8 cellular contexts compared by ENCODE assay signal in the genomic region with DNA sequence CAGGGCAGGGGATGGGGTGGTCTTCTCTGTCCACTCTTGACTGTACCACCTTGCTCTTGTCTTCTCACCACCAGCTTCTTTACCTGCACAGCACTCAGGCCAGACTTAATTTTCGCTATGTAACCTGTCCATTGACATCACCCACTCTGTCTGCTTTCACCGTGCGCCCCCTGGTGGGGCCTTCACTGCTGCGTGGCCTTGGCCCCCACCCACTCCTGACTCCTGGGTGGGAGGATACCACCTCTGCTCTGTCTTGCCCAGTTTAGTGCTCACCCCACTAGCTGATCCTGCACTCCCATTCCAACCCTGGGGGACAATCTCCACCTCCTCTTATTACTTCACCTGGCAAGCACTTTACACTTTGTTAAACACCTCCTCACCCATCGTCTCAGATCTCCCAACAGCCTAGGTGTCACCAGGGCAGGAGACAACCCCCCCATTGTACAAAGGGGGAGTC. TPM values are rescaled to one million over a fixed set of nuclear protein-coding genes. Genes with fewer than 3 reads are reported as not detected.
DNase-seq lines count a peak whose midpoint lies in the region; ATAC-seq and TF ChIP-seq lines count a peak whose summit lies in the region.

No MANE protein-coding gene starts in this region.

- no peak overlapping the region for H4K5ac ChIP-seq in H9 (ENCODE audit: insufficient read length, low read depth, low read length)

- H3K4me1 Mint-ChIP-seq in H9 = peaks cover 7 to 13% of the 10 kb centered on the region in 2 experiments

- H4K20me1 ChIP-seq in H9 (ENCODE audit: control insufficient read depth, insufficient read depth, insufficient read length) = no peaks in the 10 kb centered on the region

- no peaks in the 10 kb centered on the region for H3K79me2 ChIP-seq in H9 (ENCODE audit: insufficient read depth, low read length)

- no peaks in the 10 kb centered on the region; the same call in 1 of the 2 replicates for H3K4me1 ChIP-seq in H9 (ENCODE audit: insufficient read depth, low read length)
- peaks cover 9% of the 10 kb centered on the region for H3K4me1 ChIP-seq in SJSA1 (replicated peaks)

- H3K79me1 ChIP-seq in H9 (ENCODE audit: insufficient read depth, low read depth, low read length, poor library complexity, severe bottlenecking) = no peaks in the 10 kb centered on the region

- no peak overlapping the region for H2AFZ ChIP-seq in H9 (ENCODE audit: low read length)

- peak; percentile 80 for TF ChIP-seq CTCF in H9 (conservative IDR thresholded peaks at IDR 0.05)

- H3K9me3 Mint-ChIP-seq in H9 = no peaks in the 10 kb centered on the region; a peak in 1 of 5 replicates

- H3K4me3 Mint-ChIP-seq in H9 = no peak overlapping the region

- no peaks in the 10 kb centered on the region for H3K36me3 Mint-ChIP-seq in H9 (ENCODE audit: insufficient read depth in 1 of 3, low read depth in 3 of 3)

- H2BK20ac ChIP-seq in H9 (ENCODE audit: low read depth, low read length, poor library complexity, severe bottlenecking) = no peak overlapping the region

- no peak overlapping the region for H4K8ac ChIP-seq in H9 (replicated peaks; ENCODE audit: insufficient read length, low read depth, low read length)

- no peak overlapping the region for H3K18ac ChIP-seq in H9 (ENCODE audit: insufficient read length, low read depth, low read length)

- H3K4me3 ChIP-seq in SJSA1 = no peak overlapping the region

- H3K9me3 ChIP-seq in H9 (ENCODE audit: control insufficient read depth, low read depth, low read length) (no peaks in the 10 kb centered on the region), SJSA1 (replicated peaks) (no peaks in the 10 kb centered on the region)

- WGBS in H9 (ENCODE audit: extremely low coverage, insufficient read length, low lambda C conversion rate) = no CpG with 5 or more reads among the region's 5 CpGs

- H4K91ac ChIP-seq in H9 (ENCODE audit: insufficient read length, low read depth, low read length) = no peak overlapping the region

- H3K4ac ChIP-seq in H9 (ENCODE audit: low read depth, low read length) = no peak overlapping the region

- no peak overlapping the region for H3K4me2 ChIP-seq in H9 (ENCODE audit: insufficient read depth, insufficient read length, low read length)

- peak; percentile 54 for ATAC-seq in Right ventricle myocardium inferior
- ATAC-seq in sciatic nerve = peak; percentile 63
- no peak for ATAC-seq in HG03039 (IDR thresholded peaks at IDR 0.05; ENCODE audit: unreplicated experiment)

- intact Hi-C loops in Right ventricle myocardium inferior (cut with DNase I) = loop anchor here (1.0 kb wide), 1 partner anchor 28 kb away; no protein-coding TSS in a partner anchor
- intact Hi-C loops in sciatic nerve (cut with DNase I) = loop anchor here (5.0 kb wide), 1 partner anchor 193 kb away; a partner anchor contains a TSS

- H3K27me3 ChIP-seq in H9 (ENCODE audit: insufficient read depth, low read length) (peaks cover 16% of the 10 kb centered on the region; the same call in 1 of the 2 replicates), SJSA1 (replicated peaks) (peaks cover 16% of the 10 kb centered on the region)

- no peak overlapping the region for H3K27ac ChIP-seq in H9 (ENCODE audit: insufficient read length, low read depth, low read length)
- H3K27ac ChIP-seq in SJSA1 = no peak overlapping the region

- H3T11ph ChIP-seq in H9 (ENCODE audit: low read length) = no peak overlapping the region

- no peak overlapping the region for H3K23ac ChIP-seq in H9 (ENCODE audit: insufficient read length, low read depth, low read length)

- H2AK5ac ChIP-seq in H9 (ENCODE audit: insufficient read length, low read length) = no peak overlapping the region

- H3K27ac Mint-ChIP-seq in H9 = no peak overlapping the region

- no peaks in the 10 kb centered on the region for H3K36me3 ChIP-seq in SJSA1

- peak; percentile 69 for DNase-seq in AG08396 (ENCODE audit: low spot score)
- no peak for DNase-seq in H9
- DNase-seq in SJSA1 (ENCODE audit: low read depth in 1 of 2, low spot score in 2 of 2) = peak; percentile 49 to 65
- DNase-seq in activated gamma-delta T cell (lab: John Stamatoyannopoulos, UW) = peak; percentile 37
- DNase-seq in Right ventricle myocardium inferior (ENCODE audit: missing footprints) = peak; percentile 87
- DNase-seq in sciatic nerve (ENCODE audit: low spot score) = peak; percentile 86
- no peak for DNase-seq in NCI-H1048 (lab: John Stamatoyannopoulos, UW)

- H3K9ac ChIP-seq in H9 (ENCODE audit: extremely low read depth, insufficient read length, low read length) = no peak overlapping the region

- H2BK12ac ChIP-seq in H9 (ENCODE audit: insufficient read length, low read depth, low read length) = no peak overlapping the region

- peaks cover 8% of the 10 kb centered on the region for H3K23me2 ChIP-seq in H9 (ENCODE audit: insufficient read length, low read depth, low read length, poor library complexity, severe bottlenecking)

- no peak overlapping the region for H3K56ac ChIP-seq in H9 (ENCODE audit: insufficient read length, low read depth, low read length)

- no peak overlapping the region for H2BK5ac ChIP-seq in H9 (ENCODE audit: insufficient read length, low read length)

- H3K27me3 Mint-ChIP-seq in H9 (ENCODE audit: low read depth) = peaks cover 63% of the 10 kb centered on the region

- no peak overlapping the region for H3K14ac ChIP-seq in H9 (ENCODE audit: insufficient read depth, low read length)

- H2BK120ac ChIP-seq in H9 (ENCODE audit: low read depth, low read length, poor library complexity, severe bottlenecking) = no peak overlapping the region

- no peak overlapping the region for H2BK15ac ChIP-seq in H9 (ENCODE audit: low read depth, low read length)

RNA-seq across cellular contexts. Expression of a gene that starts 17.7 kb away (rescaled TPM):
- total RNA-seq in H9 (2021) (0.99 and 1.0 TPM in 2 replicates), Right ventricle myocardium inferior (12.7 TPM), sciatic nerve (6.6 TPM)
- not detected in 2 replicates for total RNA-seq in SJSA1 (2014; rRNA removed; shearing (Covaris generic))

RNA-seq across cellular contexts. Expression of a gene that starts 32.0 kb away (rescaled TPM):
- total RNA-seq in H9 (2021) (0.24 TPM in 2 replicates), Right ventricle myocardium inferior (11,437 TPM), sciatic nerve (3.3 TPM)
- total RNA-seq in SJSA1 (2014; rRNA removed; shearing (Covaris generic)) = not detected in 2 replicates

Comparison
In these comparisons a context has a peak if more than half of its experiments do, and no peak if none do; other contexts are left out.
1. DNase-seq: peak in AG08396 (single experiment), SJSA1 (2 of 2), activated gamma-delta T cell (single experiment), Right ventricle myocardium inferior (single experiment) and sciatic nerve (single experiment); none in H9 (single experiment) and NCI-H1048 (single experiment).
2. RNA of a gene that starts 32.0 kb away (total RNA-seq): 11,437 TPM in Right ventricle myocardium inferior (single experiment); 3.3 TPM in sciatic nerve (single experiment), 0.24 TPM in H9 and not detected in SJSA1; every median in the first group is over 1,000 times any median in the second.